ENCODE assay signal across 15 cellular contexts in the genomic region with DNA sequence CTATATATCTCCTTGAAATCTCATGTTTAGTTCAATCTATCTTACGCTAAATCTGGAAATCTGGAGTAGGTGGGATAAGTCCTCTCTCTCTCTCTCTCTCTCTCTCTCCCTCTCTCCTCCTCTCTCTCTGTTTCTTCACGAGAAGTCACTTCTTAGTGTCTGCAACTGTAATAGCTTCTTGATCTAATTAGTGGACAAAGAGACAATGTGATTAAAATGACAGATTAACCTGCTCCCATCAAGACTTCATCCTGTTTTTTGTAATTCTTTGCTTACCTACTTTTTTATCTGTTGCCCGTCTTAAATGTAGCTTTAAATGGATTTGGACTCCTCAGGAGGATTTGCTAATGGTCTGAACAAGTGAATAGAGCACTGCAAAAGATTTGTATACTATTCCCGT. TPM values are rescaled to one million over a fixed set of nuclear protein-coding genes. Genes with fewer than 3 reads are reported as not detected.
A peak's percentile ranks its signal among the peaks of the same experiment; 100 is the strongest.
DNase-seq lines count a peak whose midpoint lies in the region; ATAC-seq and TF ChIP-seq lines count a peak whose summit lies in the region.
"Had no signal": no experiment of that assay in that cellular context is flagged by ENCODE, and none has a peak within 500 bp of the region (broad histone marks: within the 10 kb centered on the region; RNA-seq: fewer than 3 reads in every experiment).

No MANE protein-coding gene starts in this region.

- H3K4me3 Mint-ChIP-seq in activated naive CD4-positive, alpha-beta T cell treated with anti-CD3 and anti-CD28 coated beads, Interleukin-2, amount 50 U/mL, for 24 hours, result no peak overlapping the region
- H3K4me3 Mint-ChIP-seq in endothelial cell (ENCODE audit: unreplicated experiment) (no peak overlapping the region), neural crest cell (peak overlapping the region; percentile 52)

- TF ChIP-seq CTCF in HEK293 (tag by site-specific recombination; IDR thresholded peaks at IDR 0.05) (no peak), endothelial cell (IDR thresholded peaks at IDR 0.05; ENCODE audit: unreplicated experiment) (no peak), neural crest cell (conservative IDR thresholded peaks at IDR 0.05) (no peak), GM10248 (IDR thresholded peaks at IDR 0.05; ENCODE audit: control extremely low read depth, extremely low read depth, low read depth, missing control alignments) (no peak), ovary (IDR thresholded peaks at IDR 0.05) (no peak)

- POLR2A ChIA-PET in HEK293 (lab: Yijun Ruan, JAX), result no interaction called here
- POLR2A ChIA-PET in GM10248 (lab: Yijun Ruan, JAX), result no interaction called here

- no peaks in the 10 kb centered on the region for H3K9me3 Mint-ChIP-seq in activated naive CD4-positive, alpha-beta T cell treated with anti-CD3 and anti-CD28 coated beads, Interleukin-2, amount 50 U/mL, for 24 hours
- H3K9me3 Mint-ChIP-seq in activated naive CD4-positive, alpha-beta T cell treated with anti-CD3 and anti-CD28 coated beads, Interleukin-2, amount 50 U/mL, for 72 hours, result peaks cover 6 to 8% of the 10 kb centered on the region in 2 donors
- H3K9me3 Mint-ChIP-seq in endothelial cell (ENCODE audit: unreplicated experiment), result no peaks in the 10 kb centered on the region
- H3K9me3 Mint-ChIP-seq in neural crest cell, result no peaks in the 10 kb centered on the region

- no peak for DNase-seq in activated naive CD4-positive, alpha-beta T cell treated with anti-CD3 and anti-CD28 coated beads, Interleukin-2, amount 50 U/mL, for 72 hours (ENCODE audit: low spot score in 2 of 2)
- DNase-seq in endothelial cell (ENCODE audit: low spot score) (no peak), neural crest cell (ENCODE audit: low read depth, low spot score) (no peak), activated gamma-delta T cell treated with Interleukin-2 at 50 U/mL for 16 hours (no peak), GM10248 (ENCODE audit: extremely low spot score) (no peak), ovary (no peak)
- DNase-seq: ACHN; C1 segment of cervical spinal cord; CD4-positive, alpha-beta memory T cell; DMS79; GM23248 had no signal

- H3K4me1 Mint-ChIP-seq in activated naive CD4-positive, alpha-beta T cell treated with anti-CD3 and anti-CD28 coated beads, Interleukin-2, amount 50 U/mL, for 24 hours, result peaks cover 22% of the 10 kb centered on the region
- H3K4me1 Mint-ChIP-seq in endothelial cell (ENCODE audit: unreplicated experiment) (peaks cover 36% of the 10 kb centered on the region), neural crest cell (peaks cover 27% of the 10 kb centered on the region)

- TF ChIP-seq POLR2A in ovary (IDR thresholded peaks at IDR 0.05), result no peak

- ATAC-seq in activated naive CD4-positive, alpha-beta T cell treated with anti-CD3 and anti-CD28 coated beads, Interleukin-2, amount 50 U/mL, for 72 hours, result no peak
- ATAC-seq: HCT116 had no signal

- H3K27ac ChIP-seq in HEK293 (ENCODE audit: extremely low read depth, low read depth, low read length) (no peak overlapping the region), ovary (no peak overlapping the region)
- H3K27ac ChIP-seq: GM23248 had no signal

- no peaks in the 10 kb centered on the region for H3K27me3 ChIP-seq in ovary

- no peaks in the 10 kb centered on the region for H3K27me3 Mint-ChIP-seq in activated naive CD4-positive, alpha-beta T cell treated with anti-CD3 and anti-CD28 coated beads, Interleukin-2, amount 50 U/mL, for 24 hours
- H3K27me3 Mint-ChIP-seq in endothelial cell (ENCODE audit: unreplicated experiment) (peaks cover 25% of the 10 kb centered on the region), neural crest cell (ENCODE audit: low read depth) (no peaks in the 10 kb centered on the region)
- H3K27me3 Mint-ChIP-seq: CD4-positive, alpha-beta memory T cell had no signal

- no peaks in the 10 kb centered on the region for H3K9me3 ChIP-seq in HEK293 (ENCODE audit: control insufficient read depth, insufficient read depth, low read depth, low read length)
- H3K9me3 ChIP-seq in ovary, result no peaks in the 10 kb centered on the region

- intact Hi-C loops in ovary (cut with DNase I), result loop anchor here in 1 of 4 donors (10.0 kb wide), 1 partner anchor 169 kb away; no protein-coding TSS in a partner anchor

- peaks cover 15% of the 10 kb centered on the region for H3K36me3 Mint-ChIP-seq in activated naive CD4-positive, alpha-beta T cell treated with anti-CD3 and anti-CD28 coated beads, Interleukin-2, amount 50 U/mL, for 24 hours
- peaks cover 20 to 42% of the 10 kb centered on the region in 2 donors for H3K36me3 Mint-ChIP-seq in activated naive CD4-positive, alpha-beta T cell treated with anti-CD3 and anti-CD28 coated beads, Interleukin-2, amount 50 U/mL, for 72 hours
- H3K36me3 Mint-ChIP-seq in endothelial cell (ENCODE audit: low read depth, unreplicated experiment) (peaks cover 7% of the 10 kb centered on the region), neural crest cell (ENCODE audit: low read depth) (no peaks in the 10 kb centered on the region)

- WGBS in ovary, 3 donors, result 96 to 98% (median 96%) methylated on average over 4 of the region's 4 CpGs

- no peak for TF ChIP-seq EP300 in ovary (IDR thresholded peaks at IDR 0.05)

- peak overlapping the region; percentile 87 for H3K27ac Mint-ChIP-seq in activated naive CD4-positive, alpha-beta T cell treated with anti-CD3 and anti-CD28 coated beads, Interleukin-2, amount 50 U/mL, for 24 hours
- peak overlapping the region in 1 of 2 donors; percentile 66 for H3K27ac Mint-ChIP-seq in activated naive CD4-positive, alpha-beta T cell treated with anti-CD3 and anti-CD28 coated beads, Interleukin-2, amount 50 U/mL, for 72 hours
- H3K27ac Mint-ChIP-seq in endothelial cell (ENCODE audit: unreplicated experiment) (peak overlapping the region; percentile 62), neural crest cell (ENCODE audit: unreplicated experiment) (no peak overlapping the region)

- H3K36me3 ChIP-seq in HEK293 (ENCODE audit: control insufficient read depth in 2 of 2, insufficient read depth in 1 of 2, low read length in 2 of 2), result no peaks in the 10 kb centered on the region
- H3K36me3 ChIP-seq in ovary, result no peaks in the 10 kb centered on the region

- CTCF ChIA-PET in HEK293 (lab: Yijun Ruan, JAX), result interaction anchor here (0.6 to 1.5 kb wide), 4 partner anchors 46 to 166 kb away, joined by 3 to 7 read pairs (median 3); no protein-coding TSS in a partner anchor
- CTCF ChIA-PET in GM10248 (lab: Yijun Ruan, JAX), result interaction anchor here (1.1 to 1.6 kb wide), 2 partner anchors 12 to 63 kb away, joined by 3 to 6 read pairs; no protein-coding TSS in a partner anchor

- H3K4me3 ChIP-seq in HEK293 (ENCODE audit: low read depth, low read length), result no peak overlapping the region
- H3K4me3 ChIP-seq in ovary, result no peak overlapping the region
- H3K4me3 ChIP-seq: GM23248 had no signal

- H3K4me1 ChIP-seq in HEK293 (ENCODE audit: control insufficient read depth, insufficient read depth, low read length), result peaks cover 4% of the 10 kb centered on the region; the same call in 1 of the 2 replicates
- H3K4me1 ChIP-seq in ovary (ENCODE audit: insufficient read depth), result peaks cover 4% of the 10 kb centered on the region

TF ChIP-seq in HEK293, 187 proteins besides CTCF, POLR2A, EP300 and RAD21:
- TF ChIP-seq ZNF555 (tag by site-specific recombination; conservative IDR thresholded peaks at IDR 0.05), result no peak
- peak; percentile 84 for TF ChIP-seq ZNF596 (tag by site-specific recombination; IDR thresholded peaks at IDR 0.05)
- TF ChIP-seq ZNF692 (tag by site-specific recombination; IDR thresholded peaks at IDR 0.05), result no peak
- no peak for TF ChIP-seq MZF1 (tag by site-specific recombination; IDR thresholded peaks at IDR 0.05; ENCODE audit: borderline replicate concordance)
- no peak for TF ChIP-seq ZNF776 (tag by site-specific recombination; IDR thresholded peaks at IDR 0.05; ENCODE audit: borderline replicate concordance)
TF ChIP-seq in HEK293: peak in this region for 1.

RNA-seq across cellular contexts. Expression of gene FYN, which starts 2.5 kb away (rescaled TPM):
- 100 to 1,000 TPM; 287 to 304 TPM for total RNA-seq in activated naive CD4-positive, alpha-beta T cell treated with anti-CD3 and anti-CD28 coated beads, Interleukin-2, amount 50 U/mL, for 72 hours
- total RNA-seq in endothelial cell (ENCODE audit: unreplicated experiment) (474 TPM), neural crest cell (227 and 260 TPM in 2 replicates), ovary (100 to 1,000 TPM in 1 of 7 donors, 10 to 100 TPM in 6; 54.8 to 116 (median 72.7) TPM)
- 10 to 100 TPM; 37.2 to 94.3 TPM for polyA plus RNA-seq in ovary
- total RNA-seq: G401 had no signal
